Comparison of ENCODE assay signal across 2 cellular contexts in the genomic region with DNA sequence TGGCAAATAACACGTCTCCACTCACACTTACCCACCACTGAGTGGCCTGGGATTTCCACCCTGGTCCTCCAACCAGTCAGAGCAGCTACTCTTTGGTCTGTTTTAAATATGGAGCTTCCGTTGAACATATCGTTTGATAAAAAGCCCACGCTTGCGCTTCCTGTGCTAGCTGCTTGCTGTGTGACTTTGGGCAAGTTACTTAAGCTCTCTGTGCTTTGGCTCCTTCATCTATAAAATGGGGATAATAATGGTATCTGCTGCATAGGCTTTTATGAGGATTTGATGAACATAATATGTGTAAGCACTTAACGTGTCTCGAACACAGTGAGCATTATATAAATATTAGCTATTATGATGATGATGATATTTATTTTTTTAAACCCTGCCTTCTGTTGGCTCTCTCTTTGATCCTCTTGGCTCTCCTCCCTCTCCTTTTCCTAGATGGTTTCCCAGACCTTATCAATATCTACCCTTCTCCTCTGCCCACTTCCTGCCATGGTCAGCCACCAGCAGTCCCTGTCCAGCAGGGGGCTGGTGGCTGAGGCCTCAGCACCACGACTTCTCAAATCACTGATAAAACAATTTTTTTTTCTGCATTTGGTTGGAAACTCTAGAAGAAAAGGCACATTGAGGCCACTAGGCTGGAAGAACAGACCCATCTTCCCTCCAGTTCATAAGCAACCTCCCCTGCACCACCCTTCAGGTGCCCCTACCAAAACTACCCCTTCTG.
TF ChIP-seq lines count a peak whose summit lies in the region.

No MANE protein-coding gene starts in this region.

TF ChIP-seq in HCT116, 20 proteins besides CTCF, POLR2A, EP300 and RAD21 (continued from another document):
- TF ChIP-seq, protein P1, sequence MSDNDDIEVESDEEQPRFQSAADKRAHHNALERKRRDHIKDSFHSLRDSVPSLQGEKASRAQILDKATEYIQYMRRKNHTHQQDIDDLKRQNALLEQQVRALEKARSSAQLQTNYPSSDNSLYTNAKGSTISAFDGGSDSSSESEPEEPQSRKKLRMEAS (IDR thresholded peaks at IDR 0.05), result no peak
- no peak for TF ChIP-seq JUND (IDR thresholded peaks at IDR 0.05)
- no peak for TF ChIP-seq FOSL1 (IDR thresholded peaks at IDR 0.05; ENCODE audit: low read depth)
- TF ChIP-seq EZH2phosphoT487 (IDR thresholded peaks at IDR 0.05; ENCODE audit: borderline replicate concordance), result no peak
- TF ChIP-seq CEBPB (IDR thresholded peaks at IDR 0.05; ENCODE audit: low read depth), result no peak
- TF ChIP-seq, protein P2, sequence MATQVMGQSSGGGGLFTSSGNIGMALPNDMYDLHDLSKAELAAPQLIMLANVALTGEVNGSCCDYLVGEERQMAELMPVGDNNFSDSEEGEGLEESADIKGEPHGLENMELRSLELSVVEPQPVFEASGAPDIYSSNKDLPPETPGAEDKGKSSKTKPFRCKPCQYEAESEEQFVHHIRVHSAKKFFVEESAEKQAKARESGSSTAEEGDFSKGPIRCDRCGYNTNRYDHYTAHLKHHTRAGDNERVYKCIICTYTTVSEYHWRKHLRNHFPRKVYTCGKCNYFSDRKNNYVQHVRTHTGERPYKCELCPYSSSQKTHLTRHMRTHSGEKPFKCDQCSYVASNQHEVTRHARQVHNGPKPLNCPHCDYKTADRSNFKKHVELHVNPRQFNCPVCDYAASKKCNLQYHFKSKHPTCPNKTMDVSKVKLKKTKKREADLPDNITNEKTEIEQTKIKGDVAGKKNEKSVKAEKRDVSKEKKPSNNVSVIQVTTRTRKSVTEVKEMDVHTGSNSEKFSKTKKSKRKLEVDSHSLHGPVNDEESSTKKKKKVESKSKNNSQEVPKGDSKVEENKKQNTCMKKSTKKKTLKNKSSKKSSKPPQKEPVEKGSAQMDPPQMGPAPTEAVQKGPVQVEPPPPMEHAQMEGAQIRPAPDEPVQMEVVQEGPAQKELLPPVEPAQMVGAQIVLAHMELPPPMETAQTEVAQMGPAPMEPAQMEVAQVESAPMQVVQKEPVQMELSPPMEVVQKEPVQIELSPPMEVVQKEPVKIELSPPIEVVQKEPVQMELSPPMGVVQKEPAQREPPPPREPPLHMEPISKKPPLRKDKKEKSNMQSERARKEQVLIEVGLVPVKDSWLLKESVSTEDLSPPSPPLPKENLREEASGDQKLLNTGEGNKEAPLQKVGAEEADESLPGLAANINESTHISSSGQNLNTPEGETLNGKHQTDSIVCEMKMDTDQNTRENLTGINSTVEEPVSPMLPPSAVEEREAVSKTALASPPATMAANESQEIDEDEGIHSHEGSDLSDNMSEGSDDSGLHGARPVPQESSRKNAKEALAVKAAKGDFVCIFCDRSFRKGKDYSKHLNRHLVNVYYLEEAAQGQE (IDR thresholded peaks at IDR 0.05; ENCODE audit: low read depth), result no peak
- no peak for TF ChIP-seq EZH2 (IDR thresholded peaks at IDR 0.05)
- TF ChIP-seq ZFX (IDR thresholded peaks at IDR 0.05), result no peak
- no peak for TF ChIP-seq EGR1 (IDR thresholded peaks at IDR 0.05; ENCODE audit: low read depth)
- TF ChIP-seq ZNF274 (IDR thresholded peaks at IDR 0.05; ENCODE audit: low read depth, low read length), result no peak
- TF ChIP-seq YY1 (IDR thresholded peaks at IDR 0.05; ENCODE audit: extremely low read depth, insufficient replicate concordance, low read depth, low read length), result no peak

TF ChIP-seq in K562, 482 proteins besides CTCF, POLR2A, EP300 and RAD21 (continued from another document):
- TF ChIP-seq NR0B1 (IDR thresholded peaks at IDR 0.05; ENCODE audit: partially characterized antibody), result no peak
- no peak for TF ChIP-seq STAT5B (CRISPR knock-in tag; IDR thresholded peaks at IDR 0.05)
- no peak for TF ChIP-seq ZNF232 (CRISPR knock-in tag; IDR thresholded peaks at IDR 0.05)
- peak; percentile 75 for TF ChIP-seq RBM25 (IDR thresholded peaks at IDR 0.05; ENCODE audit: low read depth, low read length, severe bottlenecking)
TF ChIP-seq in K562: peak in this region for 2.
